9 cellular contexts compared by ENCODE assay signal in genomic region chr1:155966135-155966534, GRCh38. TPM values are rescaled to one million over a fixed set of nuclear protein-coding genes. Genes with fewer than 3 reads are reported as not detected.
A peak's percentile ranks its signal among the peaks of the same experiment; 100 is the strongest.
DNase-seq lines count a peak whose midpoint lies in the region; ATAC-seq and TF ChIP-seq lines count a peak whose summit lies in the region.
"Had no signal": no experiment of that assay in that cellular context is flagged by ENCODE, and none has a peak within 500 bp of the region (broad histone marks: within the 10 kb centered on the region; RNA-seq: fewer than 3 reads in every experiment).

No MANE protein-coding gene starts in this region.

- 65 to 87% methylated on average over 4 to 6 of the region's 9 CpGs for WGBS in esophagus squamous epithelium, 2 donors
- 90 to 94% methylated on average over 7 to 9 of the region's 9 CpGs for WGBS in thyroid gland, 2 donors

- H3K4me3 ChIP-seq in esophagus squamous epithelium, result no peak overlapping the region
- no peak overlapping the region for H3K4me3 ChIP-seq in thyroid gland (replicated peaks in 1 of 3)

- no peaks in the 10 kb centered on the region for H3K27me3 ChIP-seq in esophagus squamous epithelium
- no peaks in the 10 kb centered on the region for H3K27me3 ChIP-seq in thyroid gland

- H3K36me3 Mint-ChIP-seq in activated T-cell treated with anti-CD3 and anti-CD28 coated beads, Interleukin-2, amount 50 U/mL, for 72 hours (ENCODE audit: insufficient read depth in 2 of 2), result peaks cover 13 to 41% of the 10 kb centered on the region in 2 donors

- no peaks in the 10 kb centered on the region for H3K27me3 Mint-ChIP-seq in activated T-cell treated with anti-CD3 and anti-CD28 coated beads, Interleukin-2, amount 50 U/mL, for 72 hours (ENCODE audit: low read depth)

- no peak overlapping the region for H3K4me3 Mint-ChIP-seq in activated T-cell treated with anti-CD3 and anti-CD28 coated beads, Interleukin-2, amount 50 U/mL, for 72 hours

- no peaks in the 10 kb centered on the region for H3K9me3 Mint-ChIP-seq in activated T-cell treated with anti-CD3 and anti-CD28 coated beads, Interleukin-2, amount 50 U/mL, for 72 hours

- peak overlapping the region; percentile 61 for H3K27ac Mint-ChIP-seq in activated T-cell treated with anti-CD3 and anti-CD28 coated beads, Interleukin-2, amount 50 U/mL, for 72 hours

- H3K9me3 ChIP-seq in esophagus squamous epithelium (no peaks in the 10 kb centered on the region), thyroid gland (no peaks in the 10 kb centered on the region)

- TF ChIP-seq CTCF in esophagus squamous epithelium (IDR thresholded peaks at IDR 0.05) (no peak), thyroid gland (IDR thresholded peaks at IDR 0.05) (no peak)

- ATAC-seq in activated T-cell treated with anti-CD3 and anti-CD28 coated beads, Interleukin-2, amount 50 U/mL, for 72 hours (replicated peaks in 1 of 2), result no peak

- DNase-seq in activated T-cell treated with anti-CD3 and anti-CD28 coated beads, Interleukin-2, amount 50 U/mL, for 72 hours, result no peak
- no peak for DNase-seq in activated T-cell treated with anti-CD3 and anti-CD28 coated beads, Interleukin-2, amount 50 U/mL, for 1 hour
- no peak for DNase-seq in esophagus squamous epithelium (lab: John Stamatoyannopoulos, UW)
- no peak for DNase-seq in thyroid gland
- no peak for DNase-seq in NOMO-1 treated with DMSO at 0.1 percent for 48 hours (lab: John Stamatoyannopoulos, UW; ENCODE audit: unreplicated experiment)
- DNase-seq in NOMO-1 (lab: John Stamatoyannopoulos, UW; ENCODE audit: unreplicated experiment in 2 of 2), result no peak
- DNase-seq: Karpas-422; stimulated activated CD4-positive, alpha-beta T cell treated with anti-CD3 and anti-CD28 coated beads, Interleukin-15, amount 100 ng/mL, for 24 hours; T1000 had no signal

- intact Hi-C loops in esophagus squamous epithelium (cut with DNase I), result no loop called here
- intact Hi-C loops in thyroid gland (cut with DNase I), result no loop called here

- H3K4me1 ChIP-seq in esophagus squamous epithelium (peaks cover 43 to 69% (median 68%) of the 10 kb centered on the region in 3 donors), thyroid gland (peaks cover 12 to 53% of the 10 kb centered on the region in 2 donors)

- H3K27ac ChIP-seq in esophagus squamous epithelium (peak overlapping the region in 3 of 4 donors; percentile 73 to 98 (median 88)), thyroid gland (peak overlapping the region in 2 of 3 donors; percentile 8 to 9)

- H3K36me3 ChIP-seq in esophagus squamous epithelium (peaks cover 25 to 90% (median 40%) of the 10 kb centered on the region in 3 donors), thyroid gland (peaks cover 52 to 55% of the 10 kb centered on the region in 2 donors)

- peaks cover 58% of the 10 kb centered on the region for H3K4me1 Mint-ChIP-seq in activated T-cell treated with anti-CD3 and anti-CD28 coated beads, Interleukin-2, amount 50 U/mL, for 72 hours (ENCODE audit: low read depth)

- TF ChIP-seq POLR2A in esophagus squamous epithelium (IDR thresholded peaks at IDR 0.05), result no peak
- TF ChIP-seq POLR2A in thyroid gland (IDR thresholded peaks at IDR 0.05), result no peak

RNA-seq across cellular contexts. Expression of gene ARHGEF2, which starts 12.2 kb away (rescaled TPM):
- total RNA-seq in activated T-cell treated with anti-CD3 and anti-CD28 coated beads, Interleukin-2, amount 50 U/mL, for 72 hours, result 100 to 1,000 TPM; 152 to 163 TPM
- total RNA-seq in esophagus squamous epithelium (10 to 100 TPM; 22.6 to 38.3 (median 27.5) TPM), thyroid gland (10 to 100 TPM; 47.4 to 80.1 (median 66.6) TPM)

RNA-seq across cellular contexts. Expression of gene RXFP4, which starts 24.7 kb away (rescaled TPM):
- not detected for total RNA-seq in activated T-cell treated with anti-CD3 and anti-CD28 coated beads, Interleukin-2, amount 50 U/mL, for 72 hours
- not detected for total RNA-seq in esophagus squamous epithelium
- not detected for total RNA-seq in thyroid gland

RNA-seq across cellular contexts. Expression of gene KHDC4, which starts 31.9 kb away (rescaled TPM):
- 10 to 100 TPM; 93.3 to 98.7 TPM for total RNA-seq in activated T-cell treated with anti-CD3 and anti-CD28 coated beads, Interleukin-2, amount 50 U/mL, for 72 hours
- 10 to 100 TPM; 12.4 to 48.1 (median 33.9) TPM for total RNA-seq in esophagus squamous epithelium
- 100 to 1,000 TPM in 1 of 4 donors, 10 to 100 TPM in 3; 58.5 to 114 (median 60.6) TPM for total RNA-seq in thyroid gland

RNA-seq across cellular contexts. Expression of gene SSR2, which starts 54.6 kb away (rescaled TPM):
- total RNA-seq in activated T-cell treated with anti-CD3 and anti-CD28 coated beads, Interleukin-2, amount 50 U/mL, for 72 hours, result 100 to 1,000 TPM; 193 to 234 TPM
- total RNA-seq in esophagus squamous epithelium (100 to 1,000 TPM; 115 to 215 (median 179) TPM), thyroid gland (100 to 1,000 TPM in 3 of 4 donors, 10 to 100 TPM in 1; 78.6 to 193 (median 130) TPM)

RNA-seq across cellular contexts. Expression of gene RIT1, which starts 55.0 kb away (rescaled TPM):
- total RNA-seq in activated T-cell treated with anti-CD3 and anti-CD28 coated beads, Interleukin-2, amount 50 U/mL, for 72 hours, result 10 to 100 TPM; 31.7 to 33.8 TPM
- total RNA-seq in esophagus squamous epithelium, result 10 to 100 TPM; 35.3 to 55.4 (median 42.6) TPM
- total RNA-seq in thyroid gland, result 10 to 100 TPM; 19.5 to 32.6 (median 27.4) TPM
